Comparison of ENCODE assay signal across 7 cellular contexts in the genomic region with DNA sequence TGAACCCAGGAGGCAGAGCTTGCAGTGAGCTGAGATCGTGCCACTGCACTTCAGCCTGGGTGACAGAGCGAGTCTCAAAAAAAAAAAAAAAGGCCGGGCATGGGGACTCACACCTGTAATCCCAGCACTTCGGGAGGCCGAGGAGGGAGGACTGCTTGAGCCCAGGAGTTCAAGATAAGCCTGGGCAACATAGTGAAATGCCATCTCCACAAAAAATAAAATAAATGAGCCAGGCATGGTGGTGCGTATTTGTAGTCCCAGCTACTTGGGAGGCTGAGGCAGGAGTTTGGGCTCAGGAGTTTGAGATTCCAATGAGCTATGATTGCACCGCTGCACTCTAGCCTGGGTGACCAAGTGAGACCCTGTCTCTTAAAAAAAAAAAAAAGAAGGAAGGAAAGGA. TPM values are rescaled to one million over a fixed set of nuclear protein-coding genes. Genes with fewer than 3 reads are reported as not detected.
A peak's percentile ranks its signal among the peaks of the same experiment; 100 is the strongest.
DNase-seq lines count a peak whose midpoint lies in the region; ATAC-seq and TF ChIP-seq lines count a peak whose summit lies in the region.
"Not testable (repeated sequence)": the region's sequence is repeated elsewhere in the genome, so short reads cannot be mapped to it uniquely, and the experiment has no call there.

No MANE protein-coding gene starts in this region.

- peak overlapping the region; percentile 48 for H3K4me3 Mint-ChIP-seq in T-helper 1 cell treated with Interleukin-12 subunit alpha and Interleukin-12 subunit beta and Interleukin-4 antibody, amounts not matched to agents 30 μg/mL and 1 μg/mL, for 36 hours
- H3K4me3 Mint-ChIP-seq in activated T-cell treated with anti-CD3 and anti-CD28 coated beads, Interleukin-2, amount 50 U/mL, for 4 hours, result peak overlapping the region; percentile 51
- peak overlapping the region; percentile 81 for H3K4me3 Mint-ChIP-seq in neural crest cell

- peak overlapping the region in 1 of 11 experiments; percentile 81; a peak in 1 of 22 replicates for H3K9ac ChIP-seq in BLaER1 treated with 17β-estradiol and CSF1 and Interleukin-3, amounts not matched to agents 10 nM and 100 nM
- H3K9ac ChIP-seq in KMS-11; mammary epithelial cell (ENCODE audit: insufficient read depth, low read length): not testable (repeated sequence)

- CTCF ChIA-PET in mammary epithelial cell (lab: Charles Lee; ENCODE audit: low non-redundant PET), result not testable (repeated sequence)

- H3K36me3 Mint-ChIP-seq in T-helper 1 cell treated with Interleukin-12 subunit alpha and Interleukin-12 subunit beta and Interleukin-4 antibody, amounts not matched to agents 30 μg/mL and 1 μg/mL, for 36 hours (ENCODE audit: low read depth); activated T-cell treated with anti-CD3 and anti-CD28 coated beads, Interleukin-2, amount 50 U/mL, for 4 hours (ENCODE audit: insufficient read depth); neural crest cell (ENCODE audit: low read depth): not testable (repeated sequence)

- DNase-seq in activated T-cell treated with anti-CD3 and anti-CD28 coated beads, Interleukin-2, amount 50 U/mL, for 4 hours; mammary epithelial cell; neural crest cell (ENCODE audit: low read depth, low spot score): not testable (repeated sequence)

- H3K27ac Mint-ChIP-seq in T-helper 1 cell treated with Interleukin-12 subunit alpha and Interleukin-12 subunit beta and Interleukin-4 antibody, amounts not matched to agents 30 μg/mL and 1 μg/mL, for 36 hours; neural crest cell (ENCODE audit: unreplicated experiment): not testable (repeated sequence)

- H3K4me1 Mint-ChIP-seq in T-helper 1 cell treated with Interleukin-12 subunit alpha and Interleukin-12 subunit beta and Interleukin-4 antibody, amounts not matched to agents 30 μg/mL and 1 μg/mL, for 36 hours (ENCODE audit: low read depth); activated T-cell treated with anti-CD3 and anti-CD28 coated beads, Interleukin-2, amount 50 U/mL, for 4 hours (ENCODE audit: low read depth): not testable (repeated sequence)
- peaks cover 11% of the 10 kb centered on the region for H3K4me1 Mint-ChIP-seq in neural crest cell

- not testable (repeated sequence) for H3K27me3 ChIP-seq in BLaER1 treated with 17β-estradiol and CSF1 and Interleukin-3, amounts not matched to agents 10 nM and 100 nM; KMS-11 (ENCODE audit: insufficient read depth, low read depth); mammary epithelial cell (ENCODE audit: insufficient read depth, low read length)

- H3K36me3 ChIP-seq in BLaER1 treated with 17β-estradiol and CSF1 and Interleukin-3, amounts not matched to agents 10 nM and 100 nM, result peaks cover 30 to 49% (median 37%) of the 10 kb centered on the region in 11 experiments
- not testable (repeated sequence) for H3K36me3 ChIP-seq in KMS-11 (ENCODE audit: insufficient read depth)
- H3K36me3 ChIP-seq in mammary epithelial cell (ENCODE audit: insufficient read depth, low read length), result peaks cover 17% of the 10 kb centered on the region

- H3K79me2 ChIP-seq in KMS-11 (ENCODE audit: insufficient read depth, low read depth), result peaks cover 24% of the 10 kb centered on the region
- H3K79me2 ChIP-seq in mammary epithelial cell (ENCODE audit: insufficient read depth, low read length), result peaks cover 13% of the 10 kb centered on the region

- not testable (repeated sequence) for H3K9me3 ChIP-seq in BLaER1 treated with 17β-estradiol and CSF1 and Interleukin-3, amounts not matched to agents 10 nM and 100 nM (replicated peaks in 1 of 11); mammary epithelial cell (replicated peaks; ENCODE audit: insufficient read depth, low read length)

- dilution Hi-C loops in mammary epithelial cell (cut with HindIII; ENCODE audit: low sequenced_read_pairs), result not testable (repeated sequence)

- not testable (repeated sequence) for TF ChIP-seq CTCF in KMS-11 (conservative IDR thresholded peaks at IDR 0.05; ENCODE audit: low read depth, low read length); mammary epithelial cell (conservative IDR thresholded peaks at IDR 0.05 in 1 of 2, IDR thresholded peaks at IDR 0.05 in 1 of 2; ENCODE audit: extremely low read depth in 1 of 2, insufficient read depth in 1 of 2, low read depth in 1 of 2, low read length in 2 of 2); neural crest cell (conservative IDR thresholded peaks at IDR 0.05)

- in situ Hi-C loops in mammary epithelial cell (cut with MboI; ENCODE audit: low sequenced_read_pairs in 2 of 2), result not testable (repeated sequence)

- peak overlapping the region; percentile 12 to 95 (median 83); a peak in 15 of 22 replicates for H3K4me2 ChIP-seq in BLaER1 treated with 17β-estradiol and CSF1 and Interleukin-3, amounts not matched to agents 10 nM and 100 nM
- H3K4me2 ChIP-seq in KMS-11 (peak overlapping the region; percentile 44), mammary epithelial cell (ENCODE audit: insufficient read depth, low read depth, low read length) (peak overlapping the region; percentile 82)

- H3K9me3 Mint-ChIP-seq in T-helper 1 cell treated with Interleukin-12 subunit alpha and Interleukin-12 subunit beta and Interleukin-4 antibody, amounts not matched to agents 30 μg/mL and 1 μg/mL, for 36 hours; activated T-cell treated with anti-CD3 and anti-CD28 coated beads, Interleukin-2, amount 50 U/mL, for 4 hours; neural crest cell: not testable (repeated sequence)

- not testable (repeated sequence) for H3K27ac ChIP-seq in BLaER1 treated with 17β-estradiol and CSF1 and Interleukin-3, amounts not matched to agents 10 nM and 100 nM; KMS-11; mammary epithelial cell (ENCODE audit: insufficient read depth, low read depth, low read length)

- H3K27me3 Mint-ChIP-seq in T-helper 1 cell treated with Interleukin-12 subunit alpha and Interleukin-12 subunit beta and Interleukin-4 antibody, amounts not matched to agents 30 μg/mL and 1 μg/mL, for 36 hours (ENCODE audit: low read depth); activated T-cell treated with anti-CD3 and anti-CD28 coated beads, Interleukin-2, amount 50 U/mL, for 4 hours (ENCODE audit: low read depth); neural crest cell (ENCODE audit: low read depth): not testable (repeated sequence)

- H3K4me1 ChIP-seq in BLaER1 treated with 17β-estradiol and CSF1 and Interleukin-3, amounts not matched to agents 10 nM and 100 nM, result peaks cover 16 to 33% (median 29%) of the 10 kb centered on the region in 10 experiments
- peaks cover 18% of the 10 kb centered on the region for H3K4me1 ChIP-seq in KMS-11 (ENCODE audit: low read depth, poor library complexity, severe bottlenecking)
- not testable (repeated sequence) for H3K4me1 ChIP-seq in mammary epithelial cell (ENCODE audit: insufficient read depth, low read length)

- WGBS in mammary epithelial cell (ENCODE audit: low coverage, missing lambda C conversion rate), result 92% methylated on average over 7 of the region's 7 CpGs

- BruUV-seq in mammary epithelial cell (replicated peaks; lab: Mats Ljungman, UMichigan), result not testable (repeated sequence)

- H4K20me1 ChIP-seq in BLaER1 treated with 17β-estradiol and CSF1 and Interleukin-3, amounts not matched to agents 10 nM and 100 nM; KMS-11 (ENCODE audit: insufficient read depth); mammary epithelial cell (ENCODE audit: insufficient read depth, low read length): not testable (repeated sequence)

- H2AFZ ChIP-seq in KMS-11 (ENCODE audit: low read depth); mammary epithelial cell (ENCODE audit: low read depth, low read length): not testable (repeated sequence)

- not testable (repeated sequence) for ATAC-seq in activated T-cell treated with anti-CD3 and anti-CD28 coated beads, Interleukin-2, amount 50 U/mL, for 4 hours

- intact Hi-C loops in mammary epithelial cell (cut with micrococcal nuclease), result loop anchor here (2.0 kb wide), 1 partner anchor 28 kb away; no protein-coding TSS in a partner anchor

- H3K4me3 ChIP-seq in BLaER1 treated with 17β-estradiol and CSF1 and Interleukin-3, amounts not matched to agents 10 nM and 100 nM, result peak overlapping the region in 2 of 10 experiments; percentile 74 to 76; a peak in 2 of 20 replicates
- not testable (repeated sequence) for H3K4me3 ChIP-seq in KMS-11 (IDR thresholded peaks at IDR 0.05; ENCODE audit: insufficient read depth, low read depth, low read length)
- H3K4me3 ChIP-seq in mammary epithelial cell (replicated peaks in 1 of 3; ENCODE audit: insufficient read depth in 1 of 3, low read depth in 2 of 3, low read length in 3 of 3), result peak overlapping the region in 1 of 3 experiments; percentile 31
- peak overlapping the region; percentile 1 for H3K4me3 ChIP-seq in iPS-11a (ENCODE audit: low read depth, low read length)

RNA-seq across cellular contexts. Expression of a gene that starts 18.7 kb away (rescaled TPM):
- 10 to 100 TPM; 15.8 to 17.5 (median 15.9) TPM for total RNA-seq in activated T-cell treated with anti-CD3 and anti-CD28 coated beads, Interleukin-2, amount 50 U/mL, for 4 hours
- total RNA-seq in mammary epithelial cell (100 to 1,000 TPM in 1 of 2 donors, 10 to 100 TPM in 1; 54.7 to 191 TPM), neural crest cell (42.5 and 43.9 TPM in 2 replicates)
- 37.3 TPM for polyA plus RNA-seq in mammary epithelial cell
- polyA minus RNA-seq in mammary epithelial cell, result 52.7 TPM

RNA-seq across cellular contexts. Expression of a gene that starts 19.0 kb away (rescaled TPM):
- 100 to 1,000 TPM; 428 to 473 (median 440) TPM for total RNA-seq in activated T-cell treated with anti-CD3 and anti-CD28 coated beads, Interleukin-2, amount 50 U/mL, for 4 hours
- total RNA-seq in mammary epithelial cell (100 to 1,000 TPM; 126 to 169 TPM), neural crest cell (221 and 229 TPM in 2 replicates)
- polyA plus RNA-seq in mammary epithelial cell, result 255 TPM
- 110 TPM for polyA minus RNA-seq in mammary epithelial cell

RNA-seq across cellular contexts. Expression of a gene that starts 31.5 kb away (rescaled TPM):
- total RNA-seq in activated T-cell treated with anti-CD3 and anti-CD28 coated beads, Interleukin-2, amount 50 U/mL, for 4 hours, result 100 to 1,000 TPM in 1 of 3 donors, 10 to 100 TPM in 2; 97.5 to 110 (median 99.4) TPM
- total RNA-seq in mammary epithelial cell, result 100 to 1,000 TPM; 128 to 215 TPM
- 101 TPM for polyA plus RNA-seq in mammary epithelial cell
- polyA minus RNA-seq in mammary epithelial cell, result 122 TPM
- 82.1 and 85.9 TPM in 2 replicates for total RNA-seq in neural crest cell
